In genomic region chr9:20603524-20604268, GRCh38 we compare ENCODE assay signal across 14 cellular contexts. TPM values are rescaled to one million over a fixed set of nuclear protein-coding genes. Genes with fewer than 3 reads are reported as not detected.
DNase-seq lines count a peak whose midpoint lies in the region; ATAC-seq, FAIRE-seq and TF ChIP-seq lines count a peak whose summit lies in the region.
"Had no signal": no experiment of that assay in that cellular context is flagged by ENCODE, and none has a peak within 500 bp of the region (broad histone marks: within the 10 kb centered on the region; RNA-seq: fewer than 3 reads in every experiment).

No MANE protein-coding gene starts in this region.

- intact Hi-C loops in CD4-positive, alpha-beta memory T cell (cut with micrococcal nuclease): loop anchor here (2.0 kb wide), 1 partner anchor 19 kb away; the partner anchor contains the start of gene MLLT3
- intact Hi-C loops in HepG2 (cut with micrococcal nuclease; ENCODE audit: unreplicated experiment): no loop called here

- no peaks in the 10 kb centered on the region for H3K27me3 Mint-ChIP-seq in CD4-positive, alpha-beta memory T cell
- no peaks in the 10 kb centered on the region for H3K27me3 Mint-ChIP-seq in neural progenitor cell (ENCODE audit: insufficient read depth, low read depth)
- H3K27me3 Mint-ChIP-seq: activated CD4-positive, alpha-beta memory T cell treated with anti-CD3 and anti-CD28 coated beads for 36 hours had no signal

- TF ChIP-seq EP300 in HepG2 (IDR thresholded peaks at IDR 0.05; ENCODE audit: low read depth in 2 of 2, low read length in 2 of 2) (no peak), HepG2 (CRISPR knock-in tag; IDR thresholded peaks at IDR 0.05; ENCODE audit: borderline replicate concordance) (no peak), tibial nerve (IDR thresholded peaks at IDR 0.05) (no peak)

- no peak overlapping the region for H3K27ac ChIP-seq in CD4-positive, alpha-beta memory T cell (ENCODE audit: low read depth, low read length)
- no peak overlapping the region for H3K27ac ChIP-seq in neural progenitor cell
- H3K27ac ChIP-seq in HepG2 (ENCODE audit: extremely low read length, insufficient read depth, low read length): no peak overlapping the region
- no peak overlapping the region for H3K27ac ChIP-seq in tibial nerve
- H3K27ac ChIP-seq: C4-2B had no signal

- no peak overlapping the region for H3K4me3 ChIP-seq in CD4-positive, alpha-beta memory T cell (ENCODE audit: low read length in 2 of 2)
- H3K4me3 ChIP-seq in neural progenitor cell: peak overlapping the region; percentile 1
- no peak overlapping the region for H3K4me3 ChIP-seq in HepG2 (replicated peaks in 1 of 3; ENCODE audit: insufficient read depth in 1 of 3, low read depth in 2 of 3, low read length in 3 of 3)
- H3K4me3 ChIP-seq in tibial nerve: no peak overlapping the region

- H3K9me3 Mint-ChIP-seq in CD4-positive, alpha-beta memory T cell: no peaks in the 10 kb centered on the region
- no peaks in the 10 kb centered on the region for H3K9me3 Mint-ChIP-seq in neural progenitor cell
- H3K9me3 Mint-ChIP-seq: activated CD4-positive, alpha-beta memory T cell treated with anti-CD3 and anti-CD28 coated beads for 36 hours had no signal

- peaks cover 9% of the 10 kb centered on the region for H3F3A ChIP-seq in neural progenitor cell (ENCODE audit: low read depth)

- no peak overlapping the region for H3K9ac ChIP-seq in neural progenitor cell
- no peak overlapping the region for H3K9ac ChIP-seq in HepG2 (ENCODE audit: insufficient read depth, low read depth, low read length)

- no peaks in the 10 kb centered on the region for H3K9me3 ChIP-seq in CD4-positive, alpha-beta memory T cell (ENCODE audit: control insufficient read depth in 1 of 2, low read length in 2 of 2)
- H3K9me3 ChIP-seq in neural progenitor cell (ENCODE audit: low read depth): no peaks in the 10 kb centered on the region
- H3K9me3 ChIP-seq in HepG2 (ENCODE audit: low read length): no peaks in the 10 kb centered on the region
- H3K9me3 ChIP-seq in tibial nerve: no peaks in the 10 kb centered on the region

- H3K4me1 Mint-ChIP-seq in CD4-positive, alpha-beta memory T cell: peaks cover 42 to 77% (median 60%) of the 10 kb centered on the region in 4 donors
- peaks cover 56% of the 10 kb centered on the region for H3K4me1 Mint-ChIP-seq in neural progenitor cell

- no peak for ATAC-seq in GM21737 (IDR thresholded peaks at IDR 0.05; ENCODE audit: unreplicated experiment)
- no peak for ATAC-seq in HepG2

- H3K27ac Mint-ChIP-seq in CD4-positive, alpha-beta memory T cell: peak overlapping the region in 4 of 7 donors; percentile 5 to 61 (median 46)
- peak overlapping the region; percentile 76 for H3K27ac Mint-ChIP-seq in neural progenitor cell

- no peak for TF ChIP-seq RAD21 in HepG2 (CRISPR knock-in tag; IDR thresholded peaks at IDR 0.05)

- WGBS in HepG2 (ENCODE audit: low lambda C conversion rate): 60% methylated on average over 5 of the region's 5 CpGs
- WGBS in tibial nerve, 2 donors: 80 to 81% methylated on average over 5 of the region's 5 CpGs

- TF ChIP-seq CTCF in neural progenitor cell (IDR thresholded peaks at IDR 0.05): no peak
- TF ChIP-seq CTCF in HepG2 (CRISPR knock-in tag; IDR thresholded peaks at IDR 0.05): no peak
- no peak for TF ChIP-seq CTCF in tibial nerve (IDR thresholded peaks at IDR 0.05)

- H3K4me1 ChIP-seq in CD4-positive, alpha-beta memory T cell (ENCODE audit: insufficient read depth, low read length): peaks cover 53% of the 10 kb centered on the region
- H3K4me1 ChIP-seq in neural progenitor cell (peaks cover 63% of the 10 kb centered on the region), HepG2 (ENCODE audit: insufficient read depth, low read length) (no peaks in the 10 kb centered on the region), tibial nerve (peaks cover 0 to 54% (median 5%) of the 10 kb centered on the region in 4 donors)

- DNase-seq in CD4-positive, alpha-beta memory T cell: no peak
- DNase-seq in GM19239 (ENCODE audit: insufficient read length, low spot score) (no peak), dedifferentiated amniotic fluid mesenchymal stem cell (ENCODE audit: extremely low spot score) (peak; percentile 43), neural progenitor cell (ENCODE audit: low spot score) (peak; percentile 63), HepG2 (ENCODE audit: low spot score) (no peak), tibial nerve (ENCODE audit: low spot score in 2 of 2) (no peak)
- no peak for DNase-seq in central memory CD4-positive, alpha-beta T cell
- DNase-seq: activated CD4-positive, alpha-beta memory T cell treated with anti-CD3 and anti-CD28 coated beads for 36 hours; Kasumi-1; NCI-H187 treated with DMSO at 0.1 percent for 48 hours; stimulated activated CD4-positive, alpha-beta T cell treated with anti-CD3 and anti-CD28 coated beads, Interleukin-4, amount 100 ng/mL, for 24 hours; T1000 had no signal

- peaks cover 3 to 18% of the 10 kb centered on the region in 2 donors for H3K36me3 Mint-ChIP-seq in CD4-positive, alpha-beta memory T cell
- peaks cover 8% of the 10 kb centered on the region for H3K36me3 Mint-ChIP-seq in neural progenitor cell

- CTCF ChIA-PET in CD4-positive, alpha-beta memory T cell (lab: Charles Lee; ENCODE audit: partially characterized antibody): interaction anchor here (1.0 to 1.1 kb wide), 2 partner anchors 18 to 55 kb away, joined by 3 to 7 read pairs; partner anchors contain the start of gene MLLT3
- CTCF ChIA-PET in HepG2 (lab: Yijun Ruan, JAX; ENCODE audit: low intra/inter-chr PET ratio, low total read pairs): no interaction called here

- no peak overlapping the region for H2AFZ ChIP-seq in neural progenitor cell (replicated peaks)
- H2AFZ ChIP-seq in HepG2 (ENCODE audit: low read length): no peak overlapping the region

- no peak overlapping the region for H3K4me3 Mint-ChIP-seq in CD4-positive, alpha-beta memory T cell
- H3K4me3 Mint-ChIP-seq in neural progenitor cell: peak overlapping the region; percentile 57

- peak; percentile 82 for FAIRE-seq in GM19239 (lab: Jason Lieb, UNC)
- FAIRE-seq in HepG2 (lab: Jason Lieb, UNC): no peak

- TF ChIP-seq POLR2A in HepG2 (IDR thresholded peaks at IDR 0.05; ENCODE audit: insufficient read depth in 1 of 2, low read depth in 2 of 2, low read length in 2 of 2): no peak
- no peak for TF ChIP-seq POLR2A in tibial nerve (IDR thresholded peaks at IDR 0.05)

- H3K27me3 ChIP-seq in CD4-positive, alpha-beta memory T cell (ENCODE audit: insufficient read depth, low read length): no peaks in the 10 kb centered on the region
- H3K27me3 ChIP-seq in neural progenitor cell (no peaks in the 10 kb centered on the region), HepG2 (ENCODE audit: control insufficient read depth in 1 of 2, insufficient read depth in 2 of 2, low read length in 2 of 2) (no peaks in the 10 kb centered on the region), tibial nerve (no peaks in the 10 kb centered on the region)

- peaks cover 5% of the 10 kb centered on the region for H4K20me1 ChIP-seq in neural progenitor cell (ENCODE audit: low read depth)
- H4K20me1 ChIP-seq in HepG2 (ENCODE audit: insufficient read depth, low read length): no peaks in the 10 kb centered on the region

- in situ Hi-C loops in HepG2 (cut with HindIII; ENCODE audit: extremely low pct_ligation_motif_present, low pct_unique_long_range_greater_than_20kb): loop anchor here (10.0 to 25.0 kb wide), 2 partner anchors 49 to 509 kb away; no protein-coding TSS in a partner anchor

- H3K4me2 ChIP-seq in neural progenitor cell (peak overlapping the region; percentile 58), HepG2 (ENCODE audit: low read depth, low read length) (no peak overlapping the region)

- no TSS peak for BruUV-seq in HepG2 (replicated peaks; lab: Mats Ljungman, UMichigan)

- POLR2A ChIA-PET in CD4-positive, alpha-beta memory T cell (lab: Charles Lee; ENCODE audit: partially characterized antibody): interaction anchor here (1.9 to 2.8 kb wide), 2 partner anchors 17 to 18 kb away, joined by 5 to 20 read pairs; partner anchors contain the start of gene MLLT3
- POLR2A ChIA-PET in HepG2 (lab: Yijun Ruan, JAX): no interaction called here

- no peaks in the 10 kb centered on the region for H3K36me3 ChIP-seq in CD4-positive, alpha-beta memory T cell (ENCODE audit: insufficient read depth, low read length)
- H3K36me3 ChIP-seq in neural progenitor cell: no peaks in the 10 kb centered on the region
- H3K36me3 ChIP-seq in HepG2 (replicated peaks in 1 of 2; ENCODE audit: control insufficient read depth in 1 of 2, insufficient read depth in 2 of 2, low read length in 2 of 2): no peaks in the 10 kb centered on the region
- no peaks in the 10 kb centered on the region for H3K36me3 ChIP-seq in tibial nerve

- H3K79me2 ChIP-seq in neural progenitor cell (ENCODE audit: low read depth): no peaks in the 10 kb centered on the region
- H3K79me2 ChIP-seq in HepG2 (ENCODE audit: insufficient read depth, low read length): peaks cover 5% of the 10 kb centered on the region

RNA-seq across cellular contexts. Expression of gene MLLT3, which starts 18.6 kb away (rescaled TPM):
- total RNA-seq in CD4-positive, alpha-beta memory T cell: 10 to 100 TPM; 52.5 to 54.4 TPM
- polyA plus RNA-seq in CD4-positive, alpha-beta memory T cell: 10 to 100 TPM; 20.7 to 32.5 TPM
- total RNA-seq in neural progenitor cell (ENCODE audit: low replicate concordance): 23.8 and 39.1 TPM in 2 replicates
- 12.3 and 18.5 TPM in 2 replicates for total RNA-seq in HepG2 (2016; rRNA removed; fragmentation: Illumina TruSeq; extraction: Trizol)
- total RNA-seq in HepG2 (2016; cell fraction: cytosol; rRNA removed; fragmentation: Illumina TruSeq; extraction: Trizol; ENCODE audit: low read depth): 6.6 and 7.9 TPM in 2 replicates
- 13.2 and 18.3 TPM in 2 replicates for total RNA-seq in HepG2 (2016; cell fraction: insoluble cytoplasmic fraction; rRNA removed; fragmentation: Illumina TruSeq; extraction: Trizol)
- total RNA-seq in HepG2 (2016; cell fraction: membrane; rRNA removed; fragmentation: Illumina TruSeq; extraction: Trizol): 11.5 and 12.6 TPM in 2 replicates
- 9.7 and 10.3 TPM in 2 replicates for total RNA-seq in HepG2 (2016; cell fraction: nucleus; rRNA removed; fragmentation: Illumina TruSeq; extraction: Trizol)
- 10.5 and 12.6 TPM in 2 replicates for polyA plus RNA-seq in HepG2 (2011; rRNA removed)
- 5.8 and 8.5 TPM in 2 replicates for polyA plus RNA-seq in HepG2 (2011; cell fraction: cytosol; rRNA removed)
- 3.2 and 3.4 TPM in 2 replicates for polyA plus RNA-seq in HepG2 (2011; cell fraction: nucleus; rRNA removed)
- polyA plus RNA-seq in HepG2 (2012): 9.3 and 11.0 TPM in 2 replicates
- polyA plus RNA-seq in HepG2 (2016; cell fraction: cytosol; fragmentation: Illumina TruSeq; extraction: Trizol; ENCODE audit: low read depth): 2.4 and 3.5 TPM in 2 replicates
- 14.6 and 16.0 TPM in 2 replicates for polyA plus RNA-seq in HepG2 (2016; cell fraction: insoluble cytoplasmic fraction; fragmentation: Illumina TruSeq; extraction: Trizol; ENCODE audit: low read depth)
- polyA plus RNA-seq in HepG2 (2016; cell fraction: membrane; fragmentation: Illumina TruSeq; extraction: Trizol; ENCODE audit: low read depth): 6.3 and 7.5 TPM in 2 replicates
- 6.8 and 9.3 TPM in 2 replicates for polyA plus RNA-seq in HepG2 (2016; cell fraction: nucleus; fragmentation: Illumina TruSeq; extraction: Trizol; ENCODE audit: insufficient read depth, low read depth)
- 8.6 and 26.1 TPM in 2 replicates for polyA minus RNA-seq in HepG2 (2011; rRNA and poly(A)+ RNA removed; ENCODE audit: low replicate concordance)
- 7.9 and 11.1 TPM in 2 replicates for polyA minus RNA-seq in HepG2 (2011; cell fraction: cytosol; rRNA and poly(A)+ RNA removed)
- polyA minus RNA-seq in HepG2 (2011; cell fraction: nucleus; rRNA and poly(A)+ RNA removed): 18.5 TPM in 2 replicates
- 10 to 100 TPM; 10.2 to 15.3 (median 14.5) TPM for total RNA-seq in tibial nerve

Comparison
In these comparisons a context has a peak if more than half of its experiments do, and no peak if none do; other contexts are left out.
1. DNase-seq: peak in dedifferentiated amniotic fluid mesenchymal stem cell (single experiment) and neural progenitor cell (single experiment); none in CD4-positive, alpha-beta memory T cell (0 of 5), GM19239 (single experiment), central memory CD4-positive, alpha-beta T cell (single experiment), HepG2 (single experiment) and tibial nerve (0 of 2).